Comparison of ENCODE assay signal across 8 cellular contexts in the genomic region with DNA sequence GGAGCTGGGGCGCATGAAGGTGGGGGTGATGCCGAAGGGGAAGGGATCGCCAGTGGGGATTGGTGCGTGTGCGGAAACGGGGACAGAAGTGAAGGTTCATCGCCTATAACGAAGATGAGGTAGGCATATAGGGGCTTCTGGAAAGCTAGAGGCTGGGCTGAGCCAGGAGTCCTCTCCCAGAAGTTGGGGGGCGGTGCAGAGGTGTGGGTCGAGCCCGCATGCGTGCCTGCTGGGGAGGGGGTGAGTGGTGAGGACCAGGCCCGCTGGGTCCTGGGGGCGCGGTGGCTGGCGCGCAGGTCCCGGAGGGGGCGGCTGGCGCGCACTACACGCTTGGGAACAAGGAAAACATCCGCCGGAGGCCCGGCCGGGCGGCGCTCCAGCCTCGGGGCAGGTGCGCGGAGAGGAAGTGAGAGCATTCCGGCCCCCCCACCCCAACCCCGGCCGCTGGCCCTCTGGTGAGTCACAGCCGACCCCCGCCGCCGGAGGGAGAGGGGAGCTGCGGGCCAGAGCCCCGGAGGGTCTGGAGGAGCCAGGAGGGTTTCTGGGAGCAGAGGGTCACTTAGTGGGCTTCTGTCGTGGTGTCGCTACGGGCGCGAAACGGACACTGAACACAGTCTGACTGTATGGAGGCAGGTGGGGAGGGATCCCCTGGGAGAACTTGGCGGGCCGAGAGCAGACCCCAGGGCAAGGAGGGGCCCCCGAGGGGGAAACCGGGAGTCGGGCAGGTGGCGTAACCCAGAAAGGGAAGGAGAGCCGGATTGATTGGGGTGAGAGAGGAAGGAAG. TPM values are rescaled to one million over a fixed set of nuclear protein-coding genes. Genes with fewer than 3 reads are reported as not detected.
DNase-seq lines count a peak whose midpoint lies in the region; FAIRE-seq and TF ChIP-seq lines count a peak whose summit lies in the region.

No MANE protein-coding gene starts in this region.

- peaks cover 5% of the 10 kb centered on the region for H3K27me3 Mint-ChIP-seq in HFFc6 (ENCODE audit: insufficient read depth)

- no peak overlapping the region for H3K18ac ChIP-seq in mesenchymal stem cell (ENCODE audit: low read depth in 1 of 2, low read length in 2 of 2)

- H3K9me3 ChIP-seq in mesenchymal stem cell (ENCODE audit: control insufficient read depth, low read length), result no peaks in the 10 kb centered on the region

- peak overlapping the region; percentile 70 for H3K4me3 ChIP-seq in GM12864 (ENCODE audit: low read depth, low read length)
- peak overlapping the region; percentile 60 to 72 for H3K4me3 ChIP-seq in mesenchymal stem cell (ENCODE audit: insufficient read depth in 1 of 2, low read depth in 1 of 2, low read length in 2 of 2)

- H3K36me3 Mint-ChIP-seq in HFFc6 (ENCODE audit: low read depth), result peaks cover 22% of the 10 kb centered on the region

- WGBS in mesenchymal stem cell, result 5% methylated on average over 43 of the region's 53 CpGs

- H3K27ac ChIP-seq in mesenchymal stem cell (ENCODE audit: low read length, poor library complexity, severe bottlenecking), result peak overlapping the region; percentile 75

- peaks cover 23 to 35% of the 10 kb centered on the region in 2 experiments for H3K36me3 ChIP-seq in mesenchymal stem cell (ENCODE audit: control insufficient read depth in 1 of 2, insufficient read depth in 2 of 2, low read depth in 1 of 2, low read length in 2 of 2)

- no peaks in the 10 kb centered on the region for H3K27me3 ChIP-seq in mesenchymal stem cell (ENCODE audit: control insufficient read depth in 1 of 2, insufficient read depth in 1 of 2, low read length in 2 of 2)

- peak overlapping the region; percentile 64 for H3K4me2 ChIP-seq in mesenchymal stem cell (ENCODE audit: low read length, poor library complexity, severe bottlenecking)

- H4K91ac ChIP-seq in mesenchymal stem cell (ENCODE audit: low read length), result no peak overlapping the region

- H3K23ac ChIP-seq in mesenchymal stem cell (ENCODE audit: low read length in 2 of 2), result peak overlapping the region in 1 of 2 experiments; percentile 47

- peaks cover 25% of the 10 kb centered on the region for H3K4me1 Mint-ChIP-seq in HFFc6 (ENCODE audit: low read depth)

- peak overlapping the region; percentile 87 for H3K4me3 Mint-ChIP-seq in HFFc6

- H3K9ac ChIP-seq in mesenchymal stem cell (ENCODE audit: low read length), result peak overlapping the region; percentile 73

- TF ChIP-seq CTCF in GM12864 (IDR thresholded peaks at IDR 0.05; ENCODE audit: low read depth, low read length, missing control alignments), result no peak
- TF ChIP-seq CTCF in HFFc6 (IDR thresholded peaks at IDR 0.05), result peak; percentile 50

- H3K79me1 ChIP-seq in mesenchymal stem cell (replicated peaks; ENCODE audit: low read length, poor library complexity, severe bottlenecking), result peaks cover 16% of the 10 kb centered on the region

- FAIRE-seq in RCC 7860 (lab: Jason Lieb, UNC), result no peak

- H3K14ac ChIP-seq in mesenchymal stem cell (ENCODE audit: low read length in 2 of 2), result peak overlapping the region in 1 of 2 experiments; percentile 26

- no peak overlapping the region for H3K4ac ChIP-seq in mesenchymal stem cell (ENCODE audit: low read depth in 1 of 2, low read length in 2 of 2)

- no peak overlapping the region for H2BK120ac ChIP-seq in mesenchymal stem cell (ENCODE audit: low read depth, low read length)

- no peak overlapping the region for H2BK15ac ChIP-seq in mesenchymal stem cell (ENCODE audit: low read depth, poor library complexity, severe bottlenecking)

- H2BK5ac ChIP-seq in mesenchymal stem cell (ENCODE audit: low read depth, low read length, poor library complexity, severe bottlenecking), result peak overlapping the region; percentile 63

- DNase-seq in GM12864 (ENCODE audit: low read depth), result no peak
- no peak for DNase-seq in HFFc6
- peak; percentile 54 for DNase-seq in NCI-H2029 treated with DMSO at 0.1 percent for 48 hours (lab: John Stamatoyannopoulos, UW)
- peak; percentile 58 for DNase-seq in activated CD4-positive, alpha-beta T cell treated with anti-CD3 and anti-CD28 coated beads for 48 hours
- DNase-seq in effector CD8-positive, alpha-beta T cell (lab: John Stamatoyannopoulos, UW), result peak; percentile 37
- DNase-seq in mesenchymal stem cell, result peak; percentile 21
- DNase-seq in stimulated activated CD8-positive, alpha-beta memory T cell treated with anti-CD3 and anti-CD28 coated beads, Interleukin-4, amount 100 ng/mL, for 24 hours (ENCODE audit: low read depth), result peak; percentile 30
- DNase-seq in RCC 7860 (ENCODE audit: low spot score), result no peak

- H3K9me3 Mint-ChIP-seq in HFFc6, result no peaks in the 10 kb centered on the region

- H4K8ac ChIP-seq in mesenchymal stem cell (ENCODE audit: low read length), result peak overlapping the region; percentile 36

- no peak overlapping the region for H2BK12ac ChIP-seq in mesenchymal stem cell (ENCODE audit: low read length in 2 of 2)

- H2AK5ac ChIP-seq in mesenchymal stem cell (ENCODE audit: low read length, severe bottlenecking), result no peak overlapping the region

- peaks cover 30% of the 10 kb centered on the region for H3K4me1 ChIP-seq in mesenchymal stem cell (ENCODE audit: control insufficient read depth, insufficient read depth, low read depth, low read length)

- peak overlapping the region; percentile 36; the same call in 1 of the 2 replicates for H3K27ac Mint-ChIP-seq in HFFc6

- no peak overlapping the region for H2AFZ ChIP-seq in mesenchymal stem cell (ENCODE audit: low read depth, low read length)

RNA-seq across cellular contexts. Expression of gene MSMP, which starts 2.9 kb away (rescaled TPM):
- not detected for total RNA-seq in HFFc6 (2021; fragmentation: NEBNext Ultra II Directional; extraction: Animal tissue kit (Norgen Biotek cat#: 25700))
- polyA plus RNA-seq in mesenchymal stem cell (2013, experiment 1 of 2), result not detected
- not detected for polyA plus RNA-seq in mesenchymal stem cell (2013, experiment 2 of 2)

RNA-seq across cellular contexts. Expression of gene RGP1, which starts 7.8 kb away (rescaled TPM):
- total RNA-seq in HFFc6 (2021; fragmentation: NEBNext Ultra II Directional; extraction: Animal tissue kit (Norgen Biotek cat#: 25700)), result 10 to 100 TPM; 27.6 to 35.1 (median 30.9) TPM
- polyA plus RNA-seq in mesenchymal stem cell (2013, experiment 1 of 2), result 15.2 TPM
- 15.1 TPM for polyA plus RNA-seq in mesenchymal stem cell (2013, experiment 2 of 2)

RNA-seq across cellular contexts. Expression of gene GBA2, which starts 7.9 kb away (rescaled TPM):
- total RNA-seq in HFFc6 (2021; fragmentation: NEBNext Ultra II Directional; extraction: Animal tissue kit (Norgen Biotek cat#: 25700)), result 10 to 100 TPM; 22.9 to 25.7 (median 24.0) TPM
- 22.6 TPM for polyA plus RNA-seq in mesenchymal stem cell (2013, experiment 1 of 2)
- 20.1 TPM for polyA plus RNA-seq in mesenchymal stem cell (2013, experiment 2 of 2)

RNA-seq across cellular contexts. Expression of gene CREB3, which starts 24.5 kb away (rescaled TPM):
- 100 to 1,000 TPM; 106 to 127 (median 114) TPM for total RNA-seq in HFFc6 (2021; fragmentation: NEBNext Ultra II Directional; extraction: Animal tissue kit (Norgen Biotek cat#: 25700))
- polyA plus RNA-seq in mesenchymal stem cell (2013, experiment 1 of 2), result 45.6 TPM
- polyA plus RNA-seq in mesenchymal stem cell (2013, experiment 2 of 2), result 45.1 TPM

RNA-seq across cellular contexts. Expression of gene TLN1, which starts 24.9 kb away (rescaled TPM):
- 100 to 1,000 TPM; 470 to 562 (median 491) TPM for total RNA-seq in HFFc6 (2021; fragmentation: NEBNext Ultra II Directional; extraction: Animal tissue kit (Norgen Biotek cat#: 25700))
- 98.6 TPM for polyA plus RNA-seq in mesenchymal stem cell (2013, experiment 1 of 2)
- polyA plus RNA-seq in mesenchymal stem cell (2013, experiment 2 of 2), result 91.6 TPM

Comparison
In these comparisons a context has a peak if more than half of its experiments do, and no peak if none do; other contexts are left out.
1. DNase-seq: peak in NCI-H2029 treated with DMSO at 0.1 percent for 48 hours (single experiment), activated CD4-positive, alpha-beta T cell treated with anti-CD3 and anti-CD28 coated beads for 48 hours (single experiment), effector CD8-positive, alpha-beta T cell (single experiment), mesenchymal stem cell (single experiment) and stimulated activated CD8-positive, alpha-beta memory T cell treated with anti-CD3 and anti-CD28 coated beads, Interleukin-4, amount 100 ng/mL, for 24 hours (single experiment); none in GM12864 (single experiment), HFFc6 (single experiment) and RCC 7860 (single experiment).